1 cellular context compared by ENCODE assay signal in the genomic region with DNA sequence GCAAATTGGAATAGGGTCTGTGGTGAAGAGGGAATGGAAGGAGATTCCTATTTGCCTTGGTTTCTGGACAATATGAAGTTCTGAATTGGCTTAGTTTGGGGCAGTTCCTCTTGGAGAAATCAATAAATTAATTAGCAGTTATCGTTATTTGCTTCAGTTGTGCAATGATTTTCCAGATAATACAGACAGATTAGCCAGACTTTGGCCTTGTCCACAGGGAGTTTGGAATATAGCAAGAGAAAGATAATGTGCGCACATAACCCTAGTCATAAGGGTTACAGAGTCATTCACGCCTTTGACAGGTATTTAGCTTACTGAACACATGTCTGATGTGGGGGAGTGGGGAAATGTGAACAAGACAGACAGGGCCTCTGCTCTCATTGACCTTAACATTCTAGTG.
TF ChIP-seq lines count a peak whose summit lies in the region.

No MANE protein-coding gene starts in this region.

TF ChIP-seq in HepG2, 621 proteins besides CTCF, POLR2A, EP300 and RAD21 (continued from another document):
- TF ChIP-seq, protein P1, sequence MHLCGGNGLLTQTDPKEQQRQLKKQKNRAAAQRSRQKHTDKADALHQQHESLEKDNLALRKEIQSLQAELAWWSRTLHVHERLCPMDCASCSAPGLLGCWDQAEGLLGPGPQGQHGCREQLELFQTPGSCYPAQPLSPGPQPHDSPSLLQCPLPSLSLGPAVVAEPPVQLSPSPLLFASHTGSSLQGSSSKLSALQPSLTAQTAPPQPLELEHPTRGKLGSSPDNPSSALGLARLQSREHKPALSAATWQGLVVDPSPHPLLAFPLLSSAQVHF (CRISPR knock-in tag; IDR thresholded peaks at IDR 0.05) = no peak
- TF ChIP-seq BORCS8-MEF2B (CRISPR knock-in tag; IDR thresholded peaks at IDR 0.05) = no peak
- no peak for TF ChIP-seq ZNF317 (CRISPR knock-in tag; IDR thresholded peaks at IDR 0.05)
- peak; percentile 23; the same call in 1 of the 2 replicates for TF ChIP-seq TARDBP (CRISPR knock-in tag; IDR thresholded peaks at IDR 0.05)
- 0 out of 2 replicates have a peak, but pooled peaks have one; percentile 44 for TF ChIP-seq ZMAT3 (CRISPR knock-in tag; conservative IDR thresholded peaks at IDR 0.05)
- no peak for TF ChIP-seq NCOR1 (IDR thresholded peaks at IDR 0.05; ENCODE audit: borderline replicate concordance, low read length)
- TF ChIP-seq, protein P2, sequence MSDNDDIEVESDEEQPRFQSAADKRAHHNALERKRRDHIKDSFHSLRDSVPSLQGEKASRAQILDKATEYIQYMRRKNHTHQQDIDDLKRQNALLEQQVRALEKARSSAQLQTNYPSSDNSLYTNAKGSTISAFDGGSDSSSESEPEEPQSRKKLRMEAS (IDR thresholded peaks at IDR 0.05) = 0 out of 2 replicates have a peak, but pooled peaks have one; percentile 18
- TF ChIP-seq MTF1 (CRISPR knock-in tag; IDR thresholded peaks at IDR 0.05) = no peak
- TF ChIP-seq ONECUT2 (CRISPR knock-in tag; IDR thresholded peaks at IDR 0.05) = peak; percentile 82
- no peak for TF ChIP-seq NCOA1 (CRISPR knock-in tag; IDR thresholded peaks at IDR 0.05)
- peak; percentile 57; the same call in 1 of the 2 replicates for TF ChIP-seq MXD4 (CRISPR knock-in tag; IDR thresholded peaks at IDR 0.05)
- TF ChIP-seq, protein P3, sequence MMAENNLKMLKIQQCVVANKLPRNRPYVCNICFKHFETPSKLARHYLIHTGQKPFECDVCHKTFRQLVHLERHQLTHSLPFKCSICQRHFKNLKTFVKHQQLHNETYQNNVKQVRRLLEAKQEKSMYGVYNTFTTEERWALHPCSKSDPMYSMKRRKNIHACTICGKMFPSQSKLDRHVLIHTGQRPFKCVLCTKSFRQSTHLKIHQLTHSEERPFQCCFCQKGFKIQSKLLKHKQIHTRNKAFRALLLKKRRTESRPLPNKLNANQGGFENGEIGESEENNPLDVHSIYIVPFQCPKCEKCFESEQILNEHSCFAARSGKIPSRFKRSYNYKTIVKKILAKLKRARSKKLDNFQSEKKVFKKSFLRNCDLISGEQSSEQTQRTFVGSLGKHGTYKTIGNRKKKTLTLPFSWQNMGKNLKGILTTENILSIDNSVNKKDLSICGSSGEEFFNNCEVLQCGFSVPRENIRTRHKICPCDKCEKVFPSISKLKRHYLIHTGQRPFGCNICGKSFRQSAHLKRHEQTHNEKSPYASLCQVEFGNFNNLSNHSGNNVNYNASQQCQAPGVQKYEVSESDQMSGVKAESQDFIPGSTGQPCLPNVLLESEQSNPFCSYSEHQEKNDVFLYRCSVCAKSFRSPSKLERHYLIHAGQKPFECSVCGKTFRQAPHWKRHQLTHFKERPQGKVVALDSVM (CRISPR knock-in tag; IDR thresholded peaks at IDR 0.05) = no peak
- no peak for TF ChIP-seq SIX1 (CRISPR knock-in tag; IDR thresholded peaks at IDR 0.05; ENCODE audit: borderline replicate concordance)
- TF ChIP-seq ZFP36 (IDR thresholded peaks at IDR 0.05; ENCODE audit: borderline replicate concordance, low read depth, low read length, partially characterized antibody) = no peak
- TF ChIP-seq ZNF431 (CRISPR knock-in tag; IDR thresholded peaks at IDR 0.05; ENCODE audit: borderline replicate concordance, low read depth) = no peak
- TF ChIP-seq, protein P4, sequence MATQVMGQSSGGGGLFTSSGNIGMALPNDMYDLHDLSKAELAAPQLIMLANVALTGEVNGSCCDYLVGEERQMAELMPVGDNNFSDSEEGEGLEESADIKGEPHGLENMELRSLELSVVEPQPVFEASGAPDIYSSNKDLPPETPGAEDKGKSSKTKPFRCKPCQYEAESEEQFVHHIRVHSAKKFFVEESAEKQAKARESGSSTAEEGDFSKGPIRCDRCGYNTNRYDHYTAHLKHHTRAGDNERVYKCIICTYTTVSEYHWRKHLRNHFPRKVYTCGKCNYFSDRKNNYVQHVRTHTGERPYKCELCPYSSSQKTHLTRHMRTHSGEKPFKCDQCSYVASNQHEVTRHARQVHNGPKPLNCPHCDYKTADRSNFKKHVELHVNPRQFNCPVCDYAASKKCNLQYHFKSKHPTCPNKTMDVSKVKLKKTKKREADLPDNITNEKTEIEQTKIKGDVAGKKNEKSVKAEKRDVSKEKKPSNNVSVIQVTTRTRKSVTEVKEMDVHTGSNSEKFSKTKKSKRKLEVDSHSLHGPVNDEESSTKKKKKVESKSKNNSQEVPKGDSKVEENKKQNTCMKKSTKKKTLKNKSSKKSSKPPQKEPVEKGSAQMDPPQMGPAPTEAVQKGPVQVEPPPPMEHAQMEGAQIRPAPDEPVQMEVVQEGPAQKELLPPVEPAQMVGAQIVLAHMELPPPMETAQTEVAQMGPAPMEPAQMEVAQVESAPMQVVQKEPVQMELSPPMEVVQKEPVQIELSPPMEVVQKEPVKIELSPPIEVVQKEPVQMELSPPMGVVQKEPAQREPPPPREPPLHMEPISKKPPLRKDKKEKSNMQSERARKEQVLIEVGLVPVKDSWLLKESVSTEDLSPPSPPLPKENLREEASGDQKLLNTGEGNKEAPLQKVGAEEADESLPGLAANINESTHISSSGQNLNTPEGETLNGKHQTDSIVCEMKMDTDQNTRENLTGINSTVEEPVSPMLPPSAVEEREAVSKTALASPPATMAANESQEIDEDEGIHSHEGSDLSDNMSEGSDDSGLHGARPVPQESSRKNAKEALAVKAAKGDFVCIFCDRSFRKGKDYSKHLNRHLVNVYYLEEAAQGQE (IDR thresholded peaks at IDR 0.05; ENCODE audit: borderline replicate concordance in 1 of 2, low read depth in 1 of 2, low read length in 2 of 2) = no peak
- TF ChIP-seq ZBTB38 (CRISPR knock-in tag; IDR thresholded peaks at IDR 0.05) = no peak
- TF ChIP-seq, protein P5, sequence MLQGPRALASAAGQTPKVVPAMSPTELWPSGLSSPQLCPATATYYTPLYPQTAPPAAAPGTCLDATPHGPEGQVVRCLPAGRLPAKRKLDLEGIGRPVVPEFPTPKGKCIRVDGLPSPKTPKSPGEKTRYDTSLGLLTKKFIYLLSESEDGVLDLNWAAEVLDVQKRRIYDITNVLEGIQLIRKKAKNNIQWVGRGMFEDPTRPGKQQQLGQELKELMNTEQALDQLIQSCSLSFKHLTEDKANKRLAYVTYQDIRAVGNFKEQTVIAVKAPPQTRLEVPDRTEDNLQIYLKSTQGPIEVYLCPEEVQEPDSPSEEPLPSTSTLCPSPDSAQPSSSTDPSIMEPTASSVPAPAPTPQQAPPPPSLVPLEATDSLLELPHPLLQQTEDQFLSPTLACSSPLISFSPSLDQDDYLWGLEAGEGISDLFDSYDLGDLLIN (CRISPR knock-in tag; IDR thresholded peaks at IDR 0.05; ENCODE audit: borderline replicate concordance) = no peak
- no peak for TF ChIP-seq RBM22 (optimal IDR thresholded peaks at IDR 0.05; ENCODE audit: low read length)
- TF ChIP-seq STAG1 (CRISPR knock-in tag; IDR thresholded peaks at IDR 0.05) = no peak
- TF ChIP-seq, protein P6, sequence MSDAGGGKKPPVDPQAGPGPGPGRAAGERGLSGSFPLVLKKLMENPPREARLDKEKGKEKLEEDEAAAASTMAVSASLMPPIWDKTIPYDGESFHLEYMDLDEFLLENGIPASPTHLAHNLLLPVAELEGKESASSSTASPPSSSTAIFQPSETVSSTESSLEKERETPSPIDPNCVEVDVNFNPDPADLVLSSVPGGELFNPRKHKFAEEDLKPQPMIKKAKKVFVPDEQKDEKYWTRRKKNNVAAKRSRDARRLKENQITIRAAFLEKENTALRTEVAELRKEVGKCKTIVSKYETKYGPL (CRISPR knock-in tag; IDR thresholded peaks at IDR 0.05) = no peak
- 0 out of 2 replicates have a peak, but pooled peaks have one; percentile 43 for TF ChIP-seq FLYWCH1 (CRISPR knock-in tag; IDR thresholded peaks at IDR 0.05)
- peak; percentile 48; the same call in 1 of the 2 replicates for TF ChIP-seq CEBPB (IDR thresholded peaks at IDR 0.05; ENCODE audit: borderline replicate concordance, low read depth, low read length)
- TF ChIP-seq, protein P7, sequence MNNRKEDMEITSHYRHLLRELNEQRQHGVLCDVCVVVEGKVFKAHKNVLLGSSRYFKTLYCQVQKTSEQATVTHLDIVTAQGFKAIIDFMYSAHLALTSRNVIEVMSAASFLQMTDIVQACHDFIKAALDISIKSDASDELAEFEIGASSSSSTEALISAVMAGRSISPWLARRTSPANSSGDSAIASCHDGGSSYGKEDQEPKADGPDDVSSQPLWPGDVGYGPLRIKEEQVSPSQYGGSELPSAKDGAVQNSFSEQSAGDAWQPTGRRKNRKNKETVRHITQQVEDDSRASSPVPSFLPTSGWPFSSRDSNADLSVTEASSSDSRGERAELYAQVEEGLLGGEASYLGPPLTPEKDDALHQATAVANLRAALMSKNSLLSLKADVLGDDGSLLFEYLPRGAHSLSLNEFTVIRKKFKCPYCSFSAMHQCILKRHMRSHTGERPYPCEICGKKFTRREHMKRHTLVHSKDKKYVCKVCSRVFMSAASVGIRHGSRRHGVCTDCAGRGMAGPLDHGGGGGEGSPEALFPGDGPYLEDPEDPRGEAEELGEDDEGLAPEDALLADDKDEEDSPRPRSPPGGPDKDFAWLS (CRISPR knock-in tag; IDR thresholded peaks at IDR 0.05; ENCODE audit: borderline replicate concordance) = no peak
- no peak for TF ChIP-seq JARID2 (CRISPR knock-in tag; IDR thresholded peaks at IDR 0.05; ENCODE audit: insufficient replicate concordance)
- TF ChIP-seq RBAK (CRISPR knock-in tag; IDR thresholded peaks at IDR 0.05) = 0 out of 2 replicates have a peak, but pooled peaks have one; percentile 18
- TF ChIP-seq, protein P8, sequence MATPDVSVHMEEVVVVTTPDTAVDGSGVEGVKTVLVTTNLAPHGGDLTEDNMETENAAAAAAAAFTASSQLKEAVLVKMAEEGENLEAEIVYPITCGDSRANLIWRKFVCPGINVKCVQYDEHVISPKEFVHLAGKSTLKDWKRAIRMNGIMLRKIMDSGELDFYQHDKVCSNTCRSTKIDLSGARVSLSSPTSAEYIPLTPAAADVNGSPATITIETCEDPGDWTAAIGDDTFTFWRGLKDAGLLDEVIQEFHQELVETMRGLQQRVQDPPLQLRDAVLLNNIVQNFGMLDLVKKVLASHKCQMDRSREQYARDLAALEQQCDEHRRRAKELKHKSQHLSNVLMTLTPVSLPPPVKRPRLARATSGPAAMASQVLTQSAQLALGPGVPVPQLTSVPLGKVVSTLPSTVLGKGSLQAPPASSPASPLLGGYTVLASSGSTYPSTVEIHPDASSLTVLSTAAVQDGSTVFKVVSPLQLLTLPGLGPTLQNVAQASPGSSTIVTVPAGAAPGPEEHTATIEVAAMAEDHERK (CRISPR knock-in tag; IDR thresholded peaks at IDR 0.05; ENCODE audit: low read depth) = no peak
- no peak for TF ChIP-seq ZNF207 (IDR thresholded peaks at IDR 0.05; ENCODE audit: borderline replicate concordance)
- TF ChIP-seq RELA (CRISPR knock-in tag; IDR thresholded peaks at IDR 0.05) = no peak
- no peak for TF ChIP-seq ZNF879 (CRISPR knock-in tag; IDR thresholded peaks at IDR 0.05)
- TF ChIP-seq TP53 (CRISPR knock-in tag; conservative IDR thresholded peaks at IDR 0.05) = no peak
- no peak for TF ChIP-seq ZNF234 (CRISPR knock-in tag; conservative IDR thresholded peaks at IDR 0.05)
- no peak for TF ChIP-seq SOX5 (CRISPR knock-in tag; IDR thresholded peaks at IDR 0.05; ENCODE audit: borderline replicate concordance)
- TF ChIP-seq ATF1 (CRISPR knock-in tag; IDR thresholded peaks at IDR 0.05) = no peak
- TF ChIP-seq TGIF2 (CRISPR knock-in tag; IDR thresholded peaks at IDR 0.05) = peak; percentile 44; the same call in 1 of the 2 replicates
- TF ChIP-seq, protein P9, sequence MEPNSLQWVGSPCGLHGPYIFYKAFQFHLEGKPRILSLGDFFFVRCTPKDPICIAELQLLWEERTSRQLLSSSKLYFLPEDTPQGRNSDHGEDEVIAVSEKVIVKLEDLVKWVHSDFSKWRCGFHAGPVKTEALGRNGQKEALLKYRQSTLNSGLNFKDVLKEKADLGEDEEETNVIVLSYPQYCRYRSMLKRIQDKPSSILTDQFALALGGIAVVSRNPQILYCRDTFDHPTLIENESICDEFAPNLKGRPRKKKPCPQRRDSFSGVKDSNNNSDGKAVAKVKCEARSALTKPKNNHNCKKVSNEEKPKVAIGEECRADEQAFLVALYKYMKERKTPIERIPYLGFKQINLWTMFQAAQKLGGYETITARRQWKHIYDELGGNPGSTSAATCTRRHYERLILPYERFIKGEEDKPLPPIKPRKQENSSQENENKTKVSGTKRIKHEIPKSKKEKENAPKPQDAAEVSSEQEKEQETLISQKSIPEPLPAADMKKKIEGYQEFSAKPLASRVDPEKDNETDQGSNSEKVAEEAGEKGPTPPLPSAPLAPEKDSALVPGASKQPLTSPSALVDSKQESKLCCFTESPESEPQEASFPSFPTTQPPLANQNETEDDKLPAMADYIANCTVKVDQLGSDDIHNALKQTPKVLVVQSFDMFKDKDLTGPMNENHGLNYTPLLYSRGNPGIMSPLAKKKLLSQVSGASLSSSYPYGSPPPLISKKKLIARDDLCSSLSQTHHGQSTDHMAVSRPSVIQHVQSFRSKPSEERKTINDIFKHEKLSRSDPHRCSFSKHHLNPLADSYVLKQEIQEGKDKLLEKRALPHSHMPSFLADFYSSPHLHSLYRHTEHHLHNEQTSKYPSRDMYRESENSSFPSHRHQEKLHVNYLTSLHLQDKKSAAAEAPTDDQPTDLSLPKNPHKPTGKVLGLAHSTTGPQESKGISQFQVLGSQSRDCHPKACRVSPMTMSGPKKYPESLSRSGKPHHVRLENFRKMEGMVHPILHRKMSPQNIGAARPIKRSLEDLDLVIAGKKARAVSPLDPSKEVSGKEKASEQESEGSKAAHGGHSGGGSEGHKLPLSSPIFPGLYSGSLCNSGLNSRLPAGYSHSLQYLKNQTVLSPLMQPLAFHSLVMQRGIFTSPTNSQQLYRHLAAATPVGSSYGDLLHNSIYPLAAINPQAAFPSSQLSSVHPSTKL (CRISPR knock-in tag; IDR thresholded peaks at IDR 0.05) = peak; percentile 37
- TF ChIP-seq CENPX (CRISPR knock-in tag; IDR thresholded peaks at IDR 0.05) = no peak
- 0 out of 2 replicates have a peak, but pooled peaks have one; percentile 3 for TF ChIP-seq ZNF205 (CRISPR knock-in tag; IDR thresholded peaks at IDR 0.05)
- TF ChIP-seq RBM39 (IDR thresholded peaks at IDR 0.05; ENCODE audit: low read depth, low read length, poor library complexity, severe bottlenecking) = no peak
